8 cellular contexts compared by ENCODE assay signal in genomic region chr9:89603629-89604462, GRCh38. TPM values are rescaled to one million over a fixed set of nuclear protein-coding genes. Genes with fewer than 3 reads are reported as not detected.
DNase-seq lines count a peak whose midpoint lies in the region; ATAC-seq and TF ChIP-seq lines count a peak whose summit lies in the region.

No MANE protein-coding gene starts in this region.

- H3K27me3 ChIP-seq in spleen (replicated peaks in 1 of 7) = peaks cover 0 to 34% (median 3%) of the 10 kb centered on the region in 7 donors

- H3K27ac ChIP-seq in spleen = peak overlapping the region in 3 of 8 donors; percentile 25 to 91 (median 83)

- TF ChIP-seq CTCF in spleen (IDR thresholded peaks at IDR 0.05 in 8 of 11, conservative IDR thresholded peaks at IDR 0.05 in 3 of 11) = peak in 5 of 11 experiments; percentile 8 to 36 (median 18)

- intact Hi-C loops in left colon (cut with DNase I, micrococcal nuclease) = loop anchor here (5.0 to 10.0 kb wide), 2 partner anchors 391 to 498 kb away; no protein-coding TSS in a partner anchor
- intact Hi-C loops in spleen (cut with DNase I; ENCODE audit: low total_unique reads) = loop anchor here (2.0 to 10.0 kb wide), 3 partner anchors 201 to 499 kb away; no protein-coding TSS in a partner anchor

- H3K4me1 ChIP-seq in spleen = peaks cover 25 to 49% (median 44%) of the 10 kb centered on the region in 6 donors

- no peaks in the 10 kb centered on the region for H3K36me3 ChIP-seq in spleen

- peak overlapping the region; percentile 29 to 75 (median 58) for H3K4me3 ChIP-seq in spleen

- WGBS in spleen, 5 donors = 0 to 1% (median 0%) methylated on average over 57 to 63 of the region's 63 CpGs

- no peaks in the 10 kb centered on the region for H3K9me3 ChIP-seq in spleen

- ATAC-seq in left colon (peak; percentile 40), HG03280 (IDR thresholded peaks at IDR 0.05; ENCODE audit: unreplicated experiment) (no peak), HG02798 (IDR thresholded peaks at IDR 0.05; ENCODE audit: poor library complexity, unreplicated experiment) (no peak)

- TF ChIP-seq POLR2A in spleen (IDR thresholded peaks at IDR 0.05) = no peak

- DNase-seq in EH (ENCODE audit: low read depth) = peak; percentile 18
- peak; percentile 70 to 98 (median 94) for DNase-seq in NCI-H1417 (lab: John Stamatoyannopoulos, UW)
- DNase-seq in T-helper 9 cell = peak; percentile 21
- peak; percentile 60 for DNase-seq in cerebellum (ENCODE audit: low spot score)
- DNase-seq in left colon = peak; percentile 83
- peak; percentile 86 for DNase-seq in spleen

RNA-seq across cellular contexts. Expression of gene GADD45G, which starts 1.0 kb away (rescaled TPM):
- total RNA-seq in cerebellum (6.9 TPM), left colon (10 to 100 TPM in 1 of 2 donors, 1 to 10 TPM in 1; 5.3 to 13.9 TPM), spleen (1 to 10 TPM; 2.0 to 6.8 (median 2.6) TPM)
- polyA plus RNA-seq in spleen = 10 to 100 TPM in 2 of 3 donors, 1 to 10 TPM in 1; 5.9 to 17.6 (median 16.9) TPM

Comparison
In these comparisons a context has a peak if more than half of its experiments do, and no peak if none do; other contexts are left out.
1. DNase-seq: peak in every context shown above with its lines; median percentile 94 in NCI-H1417; 86 in spleen; 83 in left colon; 60 in cerebellum; 21 in T-helper 9 cell; 18 in EH.